10 cellular contexts compared by ENCODE assay signal in genomic region chr19:1221141-1221903, GRCh38. TPM values are rescaled to one million over a fixed set of nuclear protein-coding genes. Genes with fewer than 3 reads are reported as not detected.
DNase-seq lines count a peak whose midpoint lies in the region; ATAC-seq and TF ChIP-seq lines count a peak whose summit lies in the region.
"Had no signal": no experiment of that assay in that cellular context is flagged by ENCODE, and none has a peak within 500 bp of the region (broad histone marks: within the 10 kb centered on the region; RNA-seq: fewer than 3 reads in every experiment).

No MANE protein-coding gene starts in this region.

- DNase-seq in CD14-positive monocyte (ENCODE audit: low spot score) (no peak), PC-9 (no peak), esophagus squamous epithelium (lab: John Stamatoyannopoulos, UW) (no peak), occipital lobe (lab: John Stamatoyannopoulos, UW) (no peak), islet precursor cell (no peak), HK-2 (ENCODE audit: unreplicated experiment) (no peak)
- DNase-seq: NCI-H526 treated with DMSO at 0.1 percent for 48 hours had no signal

- 87 to 88% methylated on average over 4 to 5 of the region's 33 CpGs for WGBS in esophagus squamous epithelium, 2 donors

- no peaks in the 10 kb centered on the region for H3K36me3 ChIP-seq in PC-9 (ENCODE audit: low read depth)
- H3K36me3 ChIP-seq in esophagus squamous epithelium: peaks cover 30 to 85% (median 39%) of the 10 kb centered on the region in 3 donors
- H3K36me3 ChIP-seq in neural cell (ENCODE audit: insufficient read depth, low read length): no peaks in the 10 kb centered on the region

- H3K36me3 Mint-ChIP-seq in CD14-positive monocyte: peaks cover 17 to 49% of the 10 kb centered on the region in 2 donors

- no peaks in the 10 kb centered on the region for H3K9me3 Mint-ChIP-seq in CD14-positive monocyte

- ATAC-seq in HG03520 (IDR thresholded peaks at IDR 0.05; ENCODE audit: unreplicated experiment): no peak

- POLR2A ChIA-PET in PC-9 (lab: Charles Lee; ENCODE audit: unreplicated experiment): no interaction called here

- H3K4me3 ChIP-seq in PC-9 (no peak overlapping the region), esophagus squamous epithelium (no peak overlapping the region), neural cell (ENCODE audit: low read length) (no peak overlapping the region)

- no peaks in the 10 kb centered on the region for H3K9me2 ChIP-seq in PC-9 (ENCODE audit: insufficient read depth)
- H3K9me2 ChIP-seq in neural cell (ENCODE audit: insufficient read depth, low read length): no peaks in the 10 kb centered on the region

- no peak overlapping the region for H3K4me3 Mint-ChIP-seq in CD14-positive monocyte

- TF ChIP-seq POLR2A in esophagus squamous epithelium (IDR thresholded peaks at IDR 0.05): no peak

- TF ChIP-seq CTCF in CD14-positive monocyte (IDR thresholded peaks at IDR 0.05) (peak; percentile 79), PC-9 (conservative IDR thresholded peaks at IDR 0.05) (peak; percentile 63), esophagus squamous epithelium (IDR thresholded peaks at IDR 0.05) (peak in 4 of 6 experiments; percentile 37 to 59 (median 53)), neural cell (IDR thresholded peaks at IDR 0.05; ENCODE audit: poor library complexity, severe bottlenecking) (peak; percentile 42)

- H3K4me1 ChIP-seq in PC-9 (replicated peaks; ENCODE audit: insufficient read depth): peaks cover 11% of the 10 kb centered on the region
- peaks cover 7 to 69% (median 28%) of the 10 kb centered on the region in 3 donors for H3K4me1 ChIP-seq in esophagus squamous epithelium

- no peaks in the 10 kb centered on the region for H3K4me1 Mint-ChIP-seq in CD14-positive monocyte

- CTCF ChIA-PET in PC-9 (lab: Charles Lee): no interaction called here

- H3K27ac ChIP-seq in PC-9: no peak overlapping the region
- H3K27ac ChIP-seq in esophagus squamous epithelium: peak overlapping the region in 1 of 4 donors; percentile 9
- H3K27ac ChIP-seq in neural cell (ENCODE audit: low read length): no peak overlapping the region
- H3K27ac ChIP-seq: epithelial cell of prostate had no signal

- H3K79me2 ChIP-seq in PC-9 (ENCODE audit: low read depth) (peaks cover 25% of the 10 kb centered on the region), neural cell (replicated peaks; ENCODE audit: insufficient read depth, low read length) (peaks cover 6% of the 10 kb centered on the region)

- BruUV-seq in PC-9 (replicated peaks; lab: Mats Ljungman, UMichigan): no TSS peak

- TF ChIP-seq EP300 in neural cell (conservative IDR thresholded peaks at IDR 0.05; ENCODE audit: poor library complexity, severe bottlenecking): no peak

- intact Hi-C loops in CD14-positive monocyte (cut with micrococcal nuclease): no loop called here
- intact Hi-C loops in PC-9 (cut with micrococcal nuclease; ENCODE audit: unreplicated experiment): no loop called here
- intact Hi-C loops in esophagus squamous epithelium (cut with DNase I): no loop called here

- H4K20me1 ChIP-seq in PC-9 (ENCODE audit: insufficient read depth) (peaks cover 20% of the 10 kb centered on the region; the same call in 1 of the 2 replicates), neural cell (ENCODE audit: insufficient read depth) (no peaks in the 10 kb centered on the region)

- H3K4me2 ChIP-seq in PC-9 (no peak overlapping the region), neural cell (ENCODE audit: low read length) (no peak overlapping the region)

- H3K27me3 Mint-ChIP-seq in CD14-positive monocyte (ENCODE audit: low read depth in 3 of 3): peaks cover 0 to 2% (median under 1%) of the 10 kb centered on the region in 3 donors

- H3F3A ChIP-seq in PC-9 (ENCODE audit: insufficient read depth, low read depth) (peaks cover 8% of the 10 kb centered on the region; the same call in 1 of the 2 replicates), neural cell (ENCODE audit: insufficient read depth, low read length, poor library complexity, severe bottlenecking) (no peaks in the 10 kb centered on the region)

- H3K27me3 ChIP-seq in PC-9 (ENCODE audit: insufficient read depth, low read depth) (no peaks in the 10 kb centered on the region), esophagus squamous epithelium (no peaks in the 10 kb centered on the region), neural cell (ENCODE audit: insufficient read depth, low read depth, low read length) (no peaks in the 10 kb centered on the region)

- peak; percentile 33 for TF ChIP-seq RAD21 in neural cell (conservative IDR thresholded peaks at IDR 0.05)

- no peak overlapping the region for H3K9ac ChIP-seq in neural cell (ENCODE audit: low read length)

- H2AFZ ChIP-seq in PC-9: no peak overlapping the region
- H2AFZ ChIP-seq in neural cell (ENCODE audit: low read depth, low read length): no peak overlapping the region

- no peaks in the 10 kb centered on the region for H3K9me3 ChIP-seq in PC-9 (ENCODE audit: insufficient read depth, low read depth)
- no peaks in the 10 kb centered on the region for H3K9me3 ChIP-seq in esophagus squamous epithelium
- no peaks in the 10 kb centered on the region for H3K9me3 ChIP-seq in neural cell (ENCODE audit: low read length)

- no peak overlapping the region for H3K27ac Mint-ChIP-seq in CD14-positive monocyte

TF ChIP-seq in neural cell, 6 proteins besides CTCF, POLR2A, EP300 and RAD21:
- TF ChIP-seq SMC3 (conservative IDR thresholded peaks at IDR 0.05; ENCODE audit: poor library complexity): peak; percentile 12
- no peak for TF ChIP-seq TAF1 (IDR thresholded peaks at IDR 0.05; ENCODE audit: low read depth)
TF ChIP-seq in neural cell: peak in this region for 1.

RNA-seq across cellular contexts. Expression of gene STK11, which starts 15.7 kb away (rescaled TPM):
- 10 to 100 TPM in 1 of 2 donors, 1 to 10 TPM in 1; 6.2 to 15.4 TPM for polyA plus RNA-seq in CD14-positive monocyte
- total RNA-seq in PC-9 (2021): 53.0 and 59.5 TPM in 2 replicates
- total RNA-seq in esophagus squamous epithelium: 10 to 100 TPM; 59.3 to 68.5 (median 61.6) TPM
- 51.6 and 62.5 TPM in 2 replicates for polyA plus RNA-seq in neural cell
- 50.6 and 54.8 TPM in 2 replicates for polyA minus RNA-seq in neural cell
- total RNA-seq in occipital lobe: 49.0 TPM

RNA-seq across cellular contexts. Expression of gene CBARP, which starts 16.5 kb away (rescaled TPM):
- polyA plus RNA-seq in CD14-positive monocyte (not detected), neural cell (18.2 and 24.5 TPM in 2 replicates)
- total RNA-seq in PC-9 (2021) (1.8 and 1.9 TPM in 2 replicates), esophagus squamous epithelium (1 to 10 TPM in 3 of 4 donors, under 1 TPM in 1; 0.38 to 1.6 (median 1.2) TPM), occipital lobe (6.6 TPM)
- polyA minus RNA-seq in neural cell: 16.6 and 21.7 TPM in 2 replicates

RNA-seq across cellular contexts. Expression of gene ATP5F1D, which starts 20.2 kb away (rescaled TPM):
- polyA plus RNA-seq in CD14-positive monocyte (100 to 1,000 TPM; 143 to 160 TPM), neural cell (22.8 and 47.8 TPM in 2 replicates)
- total RNA-seq in PC-9 (2021) (157 and 214 TPM in 2 replicates), esophagus squamous epithelium (100 to 1,000 TPM in 3 of 4 donors, 10 to 100 TPM in 1; 83.4 to 171 (median 132) TPM), occipital lobe (11.9 TPM)
- 9.0 and 13.3 TPM in 2 replicates for polyA minus RNA-seq in neural cell

RNA-seq across cellular contexts. Expression of gene MIDN, which starts 27.1 kb away (rescaled TPM):
- polyA plus RNA-seq in CD14-positive monocyte: 10 to 100 TPM in 1 of 2 donors, 1 to 10 TPM in 1; 5.6 to 11.0 TPM
- total RNA-seq in PC-9 (2021): 61.4 and 92.0 TPM in 2 replicates
- total RNA-seq in esophagus squamous epithelium: 10 to 100 TPM; 12.4 to 65.0 (median 40.4) TPM
- polyA plus RNA-seq in neural cell: 24.8 and 28.3 TPM in 2 replicates
- polyA minus RNA-seq in neural cell: 56.4 and 57.9 TPM in 2 replicates
- 15.3 TPM for total RNA-seq in occipital lobe

RNA-seq across cellular contexts. Expression of gene SBNO2, which starts 47.3 kb away (rescaled TPM):
- 1 to 10 TPM in 1 of 2 donors, under 1 TPM in 1; 0.71 to 2.6 TPM for polyA plus RNA-seq in CD14-positive monocyte
- total RNA-seq in PC-9 (2021): 75.6 and 82.4 TPM in 2 replicates
- total RNA-seq in esophagus squamous epithelium: 10 to 100 TPM; 31.3 to 84.3 (median 68.3) TPM
- 4.8 and 5.2 TPM in 2 replicates for polyA plus RNA-seq in neural cell
- 6.1 and 6.9 TPM in 2 replicates for polyA minus RNA-seq in neural cell
- 4.2 TPM for total RNA-seq in occipital lobe
